ENCODE assay signal across 1 cellular context in genomic region chr1:111619635-111620411, GRCh38.
A peak's percentile ranks its signal among the peaks of the same experiment; 100 is the strongest.
TF ChIP-seq lines count a peak whose summit lies in the region.

Gene RAP1A, plus strand, starts transcription at chr1:111619789. Its CDS starts 71,572 bp downstream, at chr1:111691361.

TF ChIP-seq in WTC11, 78 proteins besides CTCF, POLR2A, EP300 and RAD21 (continued from another document):
- TF ChIP-seq, protein P1, sequence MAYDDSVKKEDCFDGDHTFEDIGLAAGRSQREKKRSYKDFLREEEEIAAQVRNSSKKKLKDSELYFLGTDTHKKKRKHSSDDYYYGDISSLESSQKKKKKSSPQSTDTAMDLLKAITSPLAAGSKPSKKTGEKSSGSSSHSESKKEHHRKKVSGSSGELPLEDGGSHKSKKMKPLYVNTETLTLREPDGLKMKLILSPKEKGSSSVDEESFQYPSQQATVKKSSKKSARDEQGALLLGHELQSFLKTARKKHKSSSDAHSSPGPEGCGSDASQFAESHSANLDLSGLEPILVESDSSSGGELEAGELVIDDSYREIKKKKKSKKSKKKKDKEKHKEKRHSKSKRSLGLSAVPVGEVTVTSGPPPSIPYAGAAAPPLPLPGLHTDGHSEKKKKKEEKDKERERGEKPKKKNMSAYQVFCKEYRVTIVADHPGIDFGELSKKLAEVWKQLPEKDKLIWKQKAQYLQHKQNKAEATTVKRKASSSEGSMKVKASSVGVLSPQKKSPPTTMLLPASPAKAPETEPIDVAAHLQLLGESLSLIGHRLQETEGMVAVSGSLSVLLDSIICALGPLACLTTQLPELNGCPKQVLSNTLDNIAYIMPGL (CRISPR knock-in tag; IDR thresholded peaks at IDR 0.05) = peak; percentile 78; the same call in 1 of the 2 replicates
